Comparison of ENCODE assay signal across 8 cellular contexts in the genomic region with DNA sequence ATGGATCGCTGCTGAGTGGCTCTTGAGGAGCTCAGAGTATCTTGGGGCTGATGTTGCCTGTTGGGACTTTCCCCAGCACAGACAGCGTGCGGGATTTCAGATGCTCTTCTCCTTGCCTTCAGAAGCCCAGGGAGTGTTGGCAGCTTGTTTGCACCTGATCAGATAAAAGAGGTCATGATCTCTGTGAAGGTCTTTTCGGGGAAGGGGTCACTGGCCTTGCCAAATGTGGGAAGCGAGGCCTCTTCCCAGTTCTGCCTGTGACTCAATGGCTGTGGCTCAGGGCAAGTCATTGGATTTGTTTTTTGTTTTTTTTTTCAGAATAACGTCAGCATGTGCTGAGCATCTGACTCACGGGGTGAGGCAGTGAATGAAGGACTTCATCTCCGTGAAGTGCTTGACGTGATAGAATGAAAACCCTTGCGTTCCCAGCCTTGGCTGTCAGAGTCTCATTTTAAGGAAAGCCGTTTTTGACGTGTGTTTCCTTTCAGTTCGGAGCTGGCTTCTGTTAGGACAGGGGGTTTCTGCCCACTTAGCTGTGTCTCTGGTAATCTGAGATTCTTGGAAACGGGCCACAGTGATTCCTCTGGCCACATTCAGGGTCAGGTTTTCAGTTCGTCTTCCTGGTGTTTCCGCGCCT. TPM values are rescaled to one million over a fixed set of nuclear protein-coding genes. Genes with fewer than 3 reads are reported as not detected.
DNase-seq lines count a peak whose midpoint lies in the region; ATAC-seq and TF ChIP-seq lines count a peak whose summit lies in the region.

No MANE protein-coding gene starts in this region.

- H3K27ac ChIP-seq in left ventricle myocardium inferior (replicated peaks), result peak overlapping the region; percentile 72

- H3K36me3 Mint-ChIP-seq in stimulated activated naive B cell treated with anti-CD40 and anti-IgM and Interleukin-4, amounts not matched to agents 10 μg/mL and 1 μg/mL and 100 μg/mL, for 72 hours, result peaks cover 28 to 48% of the 10 kb centered on the region in 2 donors

- H3K4me3 Mint-ChIP-seq in stimulated activated naive B cell treated with anti-CD40 and anti-IgM and Interleukin-4, amounts not matched to agents 10 μg/mL and 1 μg/mL and 100 μg/mL, for 72 hours, result no peak overlapping the region

- peaks cover 44% of the 10 kb centered on the region for H3K4me1 ChIP-seq in left ventricle myocardium inferior

- DNase-seq in HCEC 1CT (peak; percentile 93), amniotic stem cell (lab: John Stamatoyannopoulos, UW) (peak; percentile 79), left ventricle myocardium inferior (no peak), NK-92 (lab: John Stamatoyannopoulos, UW; ENCODE audit: unreplicated experiment) (no peak), NCI-H1048 (lab: John Stamatoyannopoulos, UW) (no peak), NAMALWA (ENCODE audit: low spot score) (no peak)
- DNase-seq in stimulated activated naive B cell treated with anti-CD40 and anti-IgM and Interleukin-4, amounts not matched to agents 10 μg/mL and 1 μg/mL and 100 μg/mL, for 72 hours, result no peak

- intact Hi-C loops in left ventricle myocardium inferior (cut with micrococcal nuclease), result no loop called here

- ATAC-seq in stimulated activated naive B cell treated with anti-CD40 and anti-IgM and Interleukin-4, amounts not matched to agents 10 μg/mL and 1 μg/mL and 100 μg/mL, for 72 hours (replicated peaks), result no peak
- no peak for ATAC-seq in HG02798 (IDR thresholded peaks at IDR 0.05; ENCODE audit: poor library complexity, unreplicated experiment)

- TF ChIP-seq CTCF in left ventricle myocardium inferior (IDR thresholded peaks at IDR 0.05; ENCODE audit: borderline replicate concordance), result no peak

- peak overlapping the region; percentile 20 for H3K27ac Mint-ChIP-seq in stimulated activated naive B cell treated with anti-CD40 and anti-IgM and Interleukin-4, amounts not matched to agents 10 μg/mL and 1 μg/mL and 100 μg/mL, for 72 hours

- H3K27me3 ChIP-seq in left ventricle myocardium inferior (ENCODE audit: low read depth), result no peaks in the 10 kb centered on the region

- H3K27me3 Mint-ChIP-seq in stimulated activated naive B cell treated with anti-CD40 and anti-IgM and Interleukin-4, amounts not matched to agents 10 μg/mL and 1 μg/mL and 100 μg/mL, for 72 hours, result no peaks in the 10 kb centered on the region

- H3K4me1 Mint-ChIP-seq in stimulated activated naive B cell treated with anti-CD40 and anti-IgM and Interleukin-4, amounts not matched to agents 10 μg/mL and 1 μg/mL and 100 μg/mL, for 72 hours, result peaks cover 59 to 90% of the 10 kb centered on the region in 2 donors

- no peaks in the 10 kb centered on the region for H3K9me3 ChIP-seq in left ventricle myocardium inferior (replicated peaks)

- no peaks in the 10 kb centered on the region for H3K36me3 ChIP-seq in left ventricle myocardium inferior

- no peaks in the 10 kb centered on the region for H3K9me3 Mint-ChIP-seq in stimulated activated naive B cell treated with anti-CD40 and anti-IgM and Interleukin-4, amounts not matched to agents 10 μg/mL and 1 μg/mL and 100 μg/mL, for 72 hours

- H3K4me3 ChIP-seq in left ventricle myocardium inferior, result peak overlapping the region; percentile 26

RNA-seq across cellular contexts. Expression of a gene that starts 46.7 kb away (rescaled TPM):
- total RNA-seq in left ventricle myocardium inferior, result 28.3 TPM

Comparison
In these comparisons a context has a peak if more than half of its experiments do, and no peak if none do; other contexts are left out.
1. DNase-seq: peak in HCEC 1CT (single experiment) and amniotic stem cell (single experiment); none in left ventricle myocardium inferior (single experiment), stimulated activated naive B cell treated with anti-CD40 and anti-IgM and Interleukin-4, amounts not matched to agents 10 μg/mL and 1 μg/mL and 100 μg/mL, for 72 hours (single experiment), NK-92 (single experiment), NCI-H1048 (single experiment) and NAMALWA (single experiment).